8 cellular contexts compared by ENCODE assay signal in genomic region chr9:117411547-117411946, GRCh38. TPM values are rescaled to one million over a fixed set of nuclear protein-coding genes. Genes with fewer than 3 reads are reported as not detected.
DNase-seq lines count a peak whose midpoint lies in the region; ATAC-seq, FAIRE-seq and TF ChIP-seq lines count a peak whose summit lies in the region.

No MANE protein-coding gene starts in this region.

- peaks cover 0 to 3% (median 1%) of the 10 kb centered on the region in 4 donors for H3K4me1 Mint-ChIP-seq in naive thymus-derived CD8-positive, alpha-beta T cell

- POLR2A ChIA-PET in naive thymus-derived CD8-positive, alpha-beta T cell (lab: Charles Lee): no interaction called here

- peaks cover 0 to 10% (median 4%) of the 10 kb centered on the region in 9 donors for H3K9me3 Mint-ChIP-seq in naive thymus-derived CD8-positive, alpha-beta T cell

- TF ChIP-seq CTCF in Peyer's patch (IDR thresholded peaks at IDR 0.05): peak in 4 of 6 experiments; percentile 12 to 42 (median 36)

- no peak overlapping the region for H3K4me3 ChIP-seq in Peyer's patch

- DNase-seq in DMS79 (lab: John Stamatoyannopoulos, UW) (peak; percentile 41), Peyer's patch (no peak), frontal cortex (ENCODE audit: low spot score in 2 of 2) (peak; percentile 64), putamen (ENCODE audit: low spot score) (peak; percentile 76), GOT3 (lab: John Stamatoyannopoulos, UW) (no peak), posterior vena cava (ENCODE audit: low spot score) (no peak)
- no peak for DNase-seq in naive thymus-derived CD8-positive, alpha-beta T cell

- no peak overlapping the region for H3K4me3 Mint-ChIP-seq in naive thymus-derived CD8-positive, alpha-beta T cell

- peak; percentile 60 for ATAC-seq in HG02885 (IDR thresholded peaks at IDR 0.05; ENCODE audit: poor library complexity, unreplicated experiment)
- no peak for ATAC-seq in naive thymus-derived CD8-positive, alpha-beta T cell

- no peak for TF ChIP-seq POLR2A in Peyer's patch (IDR thresholded peaks at IDR 0.05)

- intact Hi-C loops in posterior vena cava (cut with DNase I): no loop called here

- peaks cover 16 to 69% (median 40%) of the 10 kb centered on the region in 5 donors for H3K27me3 Mint-ChIP-seq in naive thymus-derived CD8-positive, alpha-beta T cell

- H3K27me3 ChIP-seq in Peyer's patch: peaks cover 0 to 21% of the 10 kb centered on the region in 2 donors

- H3K9me3 ChIP-seq in Peyer's patch: no peaks in the 10 kb centered on the region

- FAIRE-seq in frontal cortex (lab: Jason Lieb, UNC): no peak

- no peak overlapping the region for H3K27ac Mint-ChIP-seq in naive thymus-derived CD8-positive, alpha-beta T cell

- H3K36me3 Mint-ChIP-seq in naive thymus-derived CD8-positive, alpha-beta T cell: peaks cover 0 to 4% (median 0%) of the 10 kb centered on the region in 3 donors

- H3K27ac ChIP-seq in Peyer's patch: no peak overlapping the region

- H3K4me1 ChIP-seq in Peyer's patch: peaks cover 0 to 19% (median 0%) of the 10 kb centered on the region in 4 donors

- no peaks in the 10 kb centered on the region for H3K36me3 ChIP-seq in Peyer's patch

RNA-seq across cellular contexts. Expression of gene ASTN2, which starts 3.3 kb away (rescaled TPM):
- total RNA-seq in Peyer's patch (10 to 100 TPM in 1 of 4 donors, 1 to 10 TPM in 3; 3.3 to 10.2 (median 6.3) TPM), frontal cortex (23.2 TPM), posterior vena cava (1 to 10 TPM; 4.3 to 5.8 TPM)
- total RNA-seq in naive thymus-derived CD8-positive, alpha-beta T cell: 1 to 10 TPM; 2.9 to 3.6 TPM
- polyA plus RNA-seq in naive thymus-derived CD8-positive, alpha-beta T cell: 1 to 10 TPM; 1.2 to 3.8 (median 3.2) TPM

Comparison
In these comparisons a context has a peak if more than half of its experiments do, and no peak if none do; other contexts are left out.
1. DNase-seq: peak in DMS79 (single experiment), frontal cortex (2 of 2) and putamen (single experiment); none in Peyer's patch (0 of 3), naive thymus-derived CD8-positive, alpha-beta T cell (0 of 10), GOT3 (single experiment) and posterior vena cava (single experiment).